Comparison of ENCODE assay signal across 1 cellular context in the genomic region with DNA sequence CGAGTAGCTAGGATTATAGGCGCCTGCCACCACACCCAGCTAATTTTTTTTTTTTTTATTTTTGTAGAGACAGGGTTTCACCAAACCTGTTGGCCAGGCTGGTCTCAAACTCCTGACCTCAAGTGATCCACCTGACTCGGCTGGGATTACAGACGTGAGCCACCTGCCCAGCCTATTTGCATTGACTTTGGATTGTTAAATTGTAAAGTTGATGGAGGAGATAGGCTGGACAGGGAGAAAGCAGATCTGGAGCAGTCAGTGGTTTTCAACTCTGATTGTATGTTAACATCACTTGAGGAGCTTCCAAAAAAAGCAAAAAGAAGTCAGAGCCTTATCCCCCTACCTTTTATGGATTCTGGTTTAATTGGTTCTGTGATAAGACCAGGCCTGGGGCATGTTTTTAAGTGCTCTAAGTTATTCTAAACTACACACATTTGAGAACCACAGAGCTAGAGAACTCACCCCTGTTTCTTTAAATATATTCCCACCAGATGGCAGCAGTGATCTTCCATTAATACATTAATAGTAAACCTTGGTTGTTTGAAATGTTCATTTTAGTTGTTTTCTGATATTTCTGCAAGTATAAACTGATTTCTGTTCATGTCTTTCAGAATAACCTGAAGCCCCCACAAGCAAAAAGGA.
TF ChIP-seq lines count a peak whose summit lies in the region.

No MANE protein-coding gene starts in this region.

TF ChIP-seq in SK-N-SH treated with all-trans-retinoic acid at 6 μM for 48 hours, 23 proteins besides CTCF, POLR2A, EP300 and RAD21 (continued from another document):
- TF ChIP-seq, protein P1, sequence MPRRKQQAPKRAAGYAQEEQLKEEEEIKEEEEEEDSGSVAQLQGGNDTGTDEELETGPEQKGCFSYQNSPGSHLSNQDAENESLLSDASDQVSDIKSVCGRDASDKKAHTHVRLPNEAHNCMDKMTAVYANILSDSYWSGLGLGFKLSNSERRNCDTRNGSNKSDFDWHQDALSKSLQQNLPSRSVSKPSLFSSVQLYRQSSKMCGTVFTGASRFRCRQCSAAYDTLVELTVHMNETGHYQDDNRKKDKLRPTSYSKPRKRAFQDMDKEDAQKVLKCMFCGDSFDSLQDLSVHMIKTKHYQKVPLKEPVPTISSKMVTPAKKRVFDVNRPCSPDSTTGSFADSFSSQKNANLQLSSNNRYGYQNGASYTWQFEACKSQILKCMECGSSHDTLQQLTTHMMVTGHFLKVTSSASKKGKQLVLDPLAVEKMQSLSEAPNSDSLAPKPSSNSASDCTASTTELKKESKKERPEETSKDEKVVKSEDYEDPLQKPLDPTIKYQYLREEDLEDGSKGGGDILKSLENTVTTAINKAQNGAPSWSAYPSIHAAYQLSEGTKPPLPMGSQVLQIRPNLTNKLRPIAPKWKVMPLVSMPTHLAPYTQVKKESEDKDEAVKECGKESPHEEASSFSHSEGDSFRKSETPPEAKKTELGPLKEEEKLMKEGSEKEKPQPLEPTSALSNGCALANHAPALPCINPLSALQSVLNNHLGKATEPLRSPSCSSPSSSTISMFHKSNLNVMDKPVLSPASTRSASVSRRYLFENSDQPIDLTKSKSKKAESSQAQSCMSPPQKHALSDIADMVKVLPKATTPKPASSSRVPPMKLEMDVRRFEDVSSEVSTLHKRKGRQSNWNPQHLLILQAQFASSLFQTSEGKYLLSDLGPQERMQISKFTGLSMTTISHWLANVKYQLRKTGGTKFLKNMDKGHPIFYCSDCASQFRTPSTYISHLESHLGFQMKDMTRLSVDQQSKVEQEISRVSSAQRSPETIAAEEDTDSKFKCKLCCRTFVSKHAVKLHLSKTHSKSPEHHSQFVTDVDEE (CRISPR knock-in tag; IDR thresholded peaks at IDR 0.05): no peak
- TF ChIP-seq OSR1 (CRISPR knock-in tag; IDR thresholded peaks at IDR 0.05): no peak
- TF ChIP-seq BACH2 (CRISPR knock-in tag; IDR thresholded peaks at IDR 0.05; ENCODE audit: borderline replicate concordance): no peak
- TF ChIP-seq ZNF8 (CRISPR knock-in tag; IDR thresholded peaks at IDR 0.05): no peak
- no peak for TF ChIP-seq ISL1 (CRISPR knock-in tag; IDR thresholded peaks at IDR 0.05)
- TF ChIP-seq ZC3H10 (CRISPR knock-in tag; IDR thresholded peaks at IDR 0.05): no peak
- TF ChIP-seq TOX (CRISPR knock-in tag; IDR thresholded peaks at IDR 0.05; ENCODE audit: borderline replicate concordance): no peak
- no peak for TF ChIP-seq ZNF70 (CRISPR knock-in tag; IDR thresholded peaks at IDR 0.05)
- TF ChIP-seq, protein P2, sequence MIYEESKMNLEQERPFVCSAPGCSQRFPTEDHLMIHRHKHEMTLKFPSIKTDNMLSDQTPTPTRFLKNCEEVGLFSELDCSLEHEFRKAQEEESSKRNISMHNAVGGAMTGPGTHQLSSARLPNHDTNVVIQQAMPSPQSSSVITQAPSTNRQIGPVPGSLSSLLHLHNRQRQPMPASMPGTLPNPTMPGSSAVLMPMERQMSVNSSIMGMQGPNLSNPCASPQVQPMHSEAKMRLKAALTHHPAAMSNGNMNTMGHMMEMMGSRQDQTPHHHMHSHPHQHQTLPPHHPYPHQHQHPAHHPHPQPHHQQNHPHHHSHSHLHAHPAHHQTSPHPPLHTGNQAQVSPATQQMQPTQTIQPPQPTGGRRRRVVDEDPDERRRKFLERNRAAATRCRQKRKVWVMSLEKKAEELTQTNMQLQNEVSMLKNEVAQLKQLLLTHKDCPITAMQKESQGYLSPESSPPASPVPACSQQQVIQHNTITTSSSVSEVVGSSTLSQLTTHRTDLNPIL (CRISPR knock-in tag; IDR thresholded peaks at IDR 0.05; ENCODE audit: low read depth): no peak
- TF ChIP-seq, protein P3, sequence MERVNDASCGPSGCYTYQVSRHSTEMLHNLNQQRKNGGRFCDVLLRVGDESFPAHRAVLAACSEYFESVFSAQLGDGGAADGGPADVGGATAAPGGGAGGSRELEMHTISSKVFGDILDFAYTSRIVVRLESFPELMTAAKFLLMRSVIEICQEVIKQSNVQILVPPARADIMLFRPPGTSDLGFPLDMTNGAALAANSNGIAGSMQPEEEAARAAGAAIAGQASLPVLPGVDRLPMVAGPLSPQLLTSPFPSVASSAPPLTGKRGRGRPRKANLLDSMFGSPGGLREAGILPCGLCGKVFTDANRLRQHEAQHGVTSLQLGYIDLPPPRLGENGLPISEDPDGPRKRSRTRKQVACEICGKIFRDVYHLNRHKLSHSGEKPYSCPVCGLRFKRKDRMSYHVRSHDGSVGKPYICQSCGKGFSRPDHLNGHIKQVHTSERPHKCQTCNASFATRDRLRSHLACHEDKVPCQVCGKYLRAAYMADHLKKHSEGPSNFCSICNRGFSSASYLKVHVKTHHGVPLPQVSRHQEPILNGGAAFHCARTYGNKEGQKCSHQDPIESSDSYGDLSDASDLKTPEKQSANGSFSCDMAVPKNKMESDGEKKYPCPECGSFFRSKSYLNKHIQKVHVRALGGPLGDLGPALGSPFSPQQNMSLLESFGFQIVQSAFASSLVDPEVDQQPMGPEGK (CRISPR knock-in tag; IDR thresholded peaks at IDR 0.05; ENCODE audit: borderline replicate concordance): no peak
- TF ChIP-seq, protein P4, sequence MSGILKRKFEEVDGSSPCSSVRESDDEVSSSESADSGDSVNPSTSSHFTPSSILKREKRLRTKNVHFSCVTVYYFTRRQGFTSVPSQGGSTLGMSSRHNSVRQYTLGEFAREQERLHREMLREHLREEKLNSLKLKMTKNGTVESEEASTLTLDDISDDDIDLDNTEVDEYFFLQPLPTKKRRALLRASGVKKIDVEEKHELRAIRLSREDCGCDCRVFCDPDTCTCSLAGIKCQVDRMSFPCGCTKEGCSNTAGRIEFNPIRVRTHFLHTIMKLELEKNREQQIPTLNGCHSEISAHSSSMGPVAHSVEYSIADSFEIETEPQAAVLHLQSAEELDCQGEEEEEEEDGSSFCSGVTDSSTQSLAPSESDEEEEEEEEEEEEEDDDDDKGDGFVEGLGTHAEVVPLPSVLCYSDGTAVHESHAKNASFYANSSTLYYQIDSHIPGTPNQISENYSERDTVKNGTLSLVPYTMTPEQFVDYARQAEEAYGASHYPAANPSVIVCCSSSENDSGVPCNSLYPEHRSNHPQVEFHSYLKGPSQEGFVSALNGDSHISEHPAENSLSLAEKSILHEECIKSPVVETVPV (CRISPR knock-in tag; IDR thresholded peaks at IDR 0.05): no peak
- no peak for TF ChIP-seq TCF4 (CRISPR knock-in tag; IDR thresholded peaks at IDR 0.05; ENCODE audit: borderline replicate concordance)
